ENCODE assay signal across 25 cellular contexts in genomic region chr13:111897846-111898215, GRCh38.
"Had no signal": no experiment of that assay in that cellular context is flagged by ENCODE, and none has a peak within 500 bp of the region (broad histone marks: within the 10 kb centered on the region; RNA-seq: fewer than 3 reads in every experiment).

No MANE protein-coding gene starts in this region.

- H3K27ac ChIP-seq: esophagus muscularis mucosa, foreskin keratinocyte, heart right ventricle, left ventricle myocardium inferior, neutrophil, pancreas, psoas muscle, spleen, tibial nerve, WERI-Rb-1 had no signal

- H3K9me3 Mint-ChIP-seq: natural killer cell had no signal

- H3K4me3 Mint-ChIP-seq: activated CD4-positive, alpha-beta memory T cell treated with anti-CD3 and anti-CD28 coated beads, Interleukin-2, amount 10 ng/mL, durations not matched to agents 7 days and 5 days; activated CD4-positive, alpha-beta T cell treated with anti-CD3 and anti-CD28 coated beads, Interleukin-2, amount 10 ng/mL, durations not matched to agents 24 days and 14 days; activated naive CD4-positive, alpha-beta T cell treated with anti-CD3 and anti-CD28 coated beads, Interleukin-2, amount 50 U/mL, for 24 hours; activated naive CD8-positive, alpha-beta T cell treated with anti-CD3 and anti-CD28 coated beads, Interleukin-2, amount 50 U/mL, for 24 hours; natural killer cell had no signal

- DNase-seq: activated CD4-positive, alpha-beta memory T cell treated with anti-CD3 and anti-CD28 coated beads, Interleukin-2, amount 10 ng/mL, durations not matched to agents 7 days and 5 days; activated CD4-positive, alpha-beta T cell treated with anti-CD3 and anti-CD28 coated beads, Interleukin-2, amount 10 ng/mL, durations not matched to agents 24 days and 14 days; activated gamma-delta T cell; activated naive CD8-positive, alpha-beta T cell treated with anti-CD3 and anti-CD28 coated beads, Interleukin-2, amount 50 U/mL, for 24 hours; amygdala; caudate nucleus; cortex of kidney; foreskin keratinocyte; heart right ventricle; kidney glomerular epithelial cell; left ventricle myocardium inferior; mesendoderm; natural killer cell; pancreas; psoas muscle; spleen; stimulated activated naive CD4-positive, alpha-beta T cell treated with Interleukin-2 at 50 U/mL for 16 hours; T-helper 1 cell; WERI-Rb-1 had no signal

- H3K36me3 Mint-ChIP-seq: activated naive CD4-positive, alpha-beta T cell treated with anti-CD3 and anti-CD28 coated beads, Interleukin-2, amount 50 U/mL, for 24 hours; natural killer cell had no signal

- H3K27ac Mint-ChIP-seq: activated CD4-positive, alpha-beta memory T cell treated with anti-CD3 and anti-CD28 coated beads, Interleukin-2, amount 10 ng/mL, durations not matched to agents 7 days and 5 days; activated CD4-positive, alpha-beta T cell treated with anti-CD3 and anti-CD28 coated beads, Interleukin-2, amount 10 ng/mL, durations not matched to agents 24 days and 14 days; activated naive CD4-positive, alpha-beta T cell treated with anti-CD3 and anti-CD28 coated beads, Interleukin-2, amount 50 U/mL, for 24 hours; activated naive CD8-positive, alpha-beta T cell treated with anti-CD3 and anti-CD28 coated beads, Interleukin-2, amount 50 U/mL, for 24 hours; natural killer cell had no signal

- H3K4me1 ChIP-seq: foreskin keratinocyte, pancreas, psoas muscle had no signal

- H3K4me3 ChIP-seq: esophagus muscularis mucosa, heart right ventricle, left ventricle myocardium inferior, lung, pancreas, psoas muscle, spleen, tibial nerve had no signal

- H3K9me3 ChIP-seq: esophagus muscularis mucosa, heart right ventricle, left ventricle myocardium inferior, neutrophil, pancreas, psoas muscle, tibial nerve had no signal

- H3K36me3 ChIP-seq: esophagus muscularis mucosa, heart right ventricle, left ventricle myocardium inferior, neutrophil, pancreas, spleen, tibial nerve, WERI-Rb-1 had no signal

- ATAC-seq: activated CD4-positive, CD25-positive, alpha-beta regulatory T cell treated with anti-CD3 and anti-CD28 coated beads, Interleukin-2, amount 50 U/mL, for 24 hours; activated naive CD8-positive, alpha-beta T cell treated with anti-CD3 and anti-CD28 coated beads, Interleukin-2, amount 50 U/mL, for 24 hours; foreskin keratinocyte; heart right ventricle; natural killer cell; pancreas; psoas muscle had no signal

- H3K4me1 Mint-ChIP-seq: activated CD4-positive, alpha-beta memory T cell treated with anti-CD3 and anti-CD28 coated beads, Interleukin-2, amount 10 ng/mL, durations not matched to agents 7 days and 5 days; activated CD4-positive, alpha-beta T cell treated with anti-CD3 and anti-CD28 coated beads, Interleukin-2, amount 10 ng/mL, durations not matched to agents 24 days and 14 days; activated naive CD4-positive, alpha-beta T cell treated with anti-CD3 and anti-CD28 coated beads, Interleukin-2, amount 50 U/mL, for 24 hours; activated naive CD8-positive, alpha-beta T cell treated with anti-CD3 and anti-CD28 coated beads, Interleukin-2, amount 50 U/mL, for 24 hours; natural killer cell had no signal
